In the genomic region with DNA sequence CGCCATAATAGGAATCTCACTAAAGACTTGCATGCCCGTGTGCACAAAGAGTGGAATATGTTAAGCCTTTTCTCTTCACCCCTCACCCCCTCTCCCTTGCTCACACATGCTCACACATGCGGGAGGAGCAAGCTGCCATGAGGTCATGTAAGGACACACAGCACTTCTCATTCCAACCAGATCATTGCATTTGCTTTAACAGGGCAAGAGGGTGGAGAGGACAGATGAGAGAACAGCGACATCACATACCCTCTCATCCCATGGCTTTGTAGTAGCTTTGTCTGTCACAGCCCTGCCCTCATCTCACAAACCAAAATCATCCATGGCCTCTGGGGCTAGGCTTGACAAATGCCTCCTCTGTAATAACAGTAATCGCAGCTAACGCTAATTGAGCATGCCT, we compare ENCODE assay signal across 13 cellular contexts.
A peak's percentile ranks its signal among the peaks of the same experiment; 100 is the strongest.
DNase-seq lines count a peak whose midpoint lies in the region; ATAC-seq, FAIRE-seq and TF ChIP-seq lines count a peak whose summit lies in the region.
"Had no signal": no experiment of that assay in that cellular context is flagged by ENCODE, and none has a peak within 500 bp of the region (broad histone marks: within the 10 kb centered on the region; RNA-seq: fewer than 3 reads in every experiment).

No MANE protein-coding gene starts in this region.

- H3K4me3 ChIP-seq in lower lobe of right lung = no peak overlapping the region
- no peak overlapping the region for H3K4me3 ChIP-seq in small intestine (ENCODE audit: low read depth in 1 of 2, low read length in 2 of 2)

- ATAC-seq in lower lobe of right lung = peak; percentile 59 to 67

- H3K9me3 ChIP-seq in lower lobe of right lung = no peaks in the 10 kb centered on the region
- no peaks in the 10 kb centered on the region for H3K9me3 ChIP-seq in small intestine (ENCODE audit: control insufficient read depth, low read depth)

- no peaks in the 10 kb centered on the region for H3K36me3 ChIP-seq in lower lobe of right lung
- H3K36me3 ChIP-seq in small intestine (ENCODE audit: control insufficient read depth in 2 of 2, insufficient read depth in 2 of 2, low read length in 2 of 2) = no peaks in the 10 kb centered on the region

- peaks cover 24% of the 10 kb centered on the region for H3K4me1 ChIP-seq in lower lobe of right lung
- H3K4me1 ChIP-seq in small intestine (ENCODE audit: control insufficient read depth in 2 of 2, insufficient read depth in 1 of 2, low read depth in 1 of 2, low read length in 1 of 2) = no peaks in the 10 kb centered on the region

- H3K27me3 ChIP-seq in lower lobe of right lung (ENCODE audit: low read depth) (no peaks in the 10 kb centered on the region), small intestine (ENCODE audit: control insufficient read depth in 2 of 2, insufficient read depth in 2 of 2, low read length in 2 of 2) (no peaks in the 10 kb centered on the region)

- intact Hi-C loops in lower lobe of right lung (cut with DNase I) = no loop called here

- DNase-seq in DMS 273 treated with DMSO at 0.1 percent for 48 hours (lab: John Stamatoyannopoulos, UW) = peak; percentile 1
- DNase-seq in LHCN-M2 (ENCODE audit: low read depth) = peak; percentile 34
- DNase-seq in lower lobe of right lung = no peak
- DNase-seq in SHP77 treated with DMSO at 0.1 percent for 48 hours (lab: John Stamatoyannopoulos, UW) = no peak
- DNase-seq in small intestine = no peak
- no peak for DNase-seq in NCI-H2196 (lab: John Stamatoyannopoulos, UW; ENCODE audit: unreplicated experiment)
- no peak for DNase-seq in NCI-H226
- DNase-seq: activated CD4-positive, alpha-beta memory T cell treated with anti-CD3 and anti-CD28 coated beads, Interleukin-2, amount 10 ng/mL, durations not matched to agents 7 days and 5 days; activated naive CD4-positive, alpha-beta T cell treated with anti-CD3 and anti-CD28 coated beads, Interleukin-2, amount 10 ng/mL, durations not matched to agents 7 days and 5 days; stimulated activated CD4-positive, alpha-beta T cell treated with anti-CD3 and anti-CD28 coated beads, Interleukin-2, amount 100 ng/mL, for 24 hours; stimulated activated naive CD4-positive, alpha-beta T cell; T-helper 1 cell had no signal

- peak overlapping the region; percentile 57 for H3K27ac ChIP-seq in VCaP
- no peak overlapping the region for H3K27ac ChIP-seq in lower lobe of right lung
- no peak overlapping the region for H3K27ac ChIP-seq in small intestine (ENCODE audit: low read depth in 1 of 2, low read length in 1 of 2)

- no peak for FAIRE-seq in small intestine (lab: Jason Lieb, UNC)

- TF ChIP-seq CTCF in VCaP (conservative IDR thresholded peaks at IDR 0.05) (no peak), lower lobe of right lung (IDR thresholded peaks at IDR 0.05) (no peak)

- 67 to 71% (median 68%) methylated on average over 6 of the region's 6 CpGs for WGBS in small intestine, 3 donors

Comparison
In these comparisons a context has a peak if more than half of its experiments do, and no peak if none do; other contexts are left out.
1. DNase-seq: peak in DMS 273 treated with DMSO at 0.1 percent for 48 hours (single experiment) and LHCN-M2 (single experiment); none in lower lobe of right lung (single experiment), SHP77 treated with DMSO at 0.1 percent for 48 hours (single experiment), small intestine (single experiment), NCI-H2196 (single experiment) and NCI-H226 (single experiment).